8 cellular contexts compared by ENCODE assay signal in the genomic region with DNA sequence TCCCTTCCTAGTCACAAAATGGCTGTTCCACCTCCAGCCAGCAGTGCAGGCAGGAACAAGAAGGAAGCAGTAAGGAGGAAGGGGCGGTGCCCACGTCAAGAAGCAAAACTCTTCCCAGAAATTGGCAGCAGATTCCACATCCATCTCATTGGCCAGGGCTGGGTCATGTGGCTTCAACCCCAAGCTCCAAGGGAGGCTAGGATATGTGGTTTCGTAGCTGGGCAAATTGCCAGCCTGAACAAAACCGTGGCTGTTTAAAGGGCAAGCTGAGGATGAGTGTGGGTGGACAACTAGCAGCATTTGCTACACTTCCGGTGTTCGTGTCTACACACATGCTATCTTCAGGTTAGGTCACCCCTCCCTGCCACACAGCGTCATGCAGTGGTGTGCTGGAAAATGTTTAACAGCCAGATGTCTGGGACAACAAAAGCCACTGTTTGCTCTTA.
A peak's percentile ranks its signal among the peaks of the same experiment; 100 is the strongest.
DNase-seq lines count a peak whose midpoint lies in the region; ATAC-seq, FAIRE-seq and TF ChIP-seq lines count a peak whose summit lies in the region.

No MANE protein-coding gene starts in this region.

- no peak for ATAC-seq in GM21381 (IDR thresholded peaks at IDR 0.05; ENCODE audit: unreplicated experiment)

- peak; percentile 16; the same call in 1 of the 2 replicates for TF ChIP-seq POLR2A in H54 (IDR thresholded peaks at IDR 0.05; ENCODE audit: low read depth, low read length)

- FAIRE-seq in H54 (lab: Jason Lieb, UNC): peak; percentile 91

- DNase-seq in H54 (ENCODE audit: insufficient read length, low spot score) (peak; percentile 86), NCI-H2227 treated with DMSO at 0.1 percent for 48 hours (lab: John Stamatoyannopoulos, UW) (peak; percentile 61), cerebellum (ENCODE audit: low spot score) (peak; percentile 73), nucleus accumbens (lab: John Stamatoyannopoulos, UW) (peak; percentile 15 to 96 (median 76)), KG1 (lab: John Stamatoyannopoulos, UW) (no peak), GOT3 (lab: John Stamatoyannopoulos, UW) (no peak), kidney glomerular epithelial cell (lab: John Stamatoyannopoulos, UW) (no peak)

Comparison
In these comparisons a context has a peak if more than half of its experiments do, and no peak if none do; other contexts are left out.
1. DNase-seq: peak in H54 (single experiment), NCI-H2227 treated with DMSO at 0.1 percent for 48 hours (single experiment), cerebellum (single experiment) and nucleus accumbens (56 of 56); none in KG1 (single experiment), GOT3 (single experiment) and kidney glomerular epithelial cell (single experiment).